ENCODE assay signal across 1 cellular context in genomic region chr11:118571584-118572074, GRCh38.
TF ChIP-seq lines count a peak whose summit lies in the region.

No MANE protein-coding gene starts in this region.

TF ChIP-seq in GM12878, 131 proteins besides CTCF, POLR2A, EP300 and RAD21:
- TF ChIP-seq BHLHE40 (IDR thresholded peaks at IDR 0.05; ENCODE audit: borderline replicate concordance in 1 of 2, low read depth in 2 of 2, low read length in 1 of 2) (peak in 1 of 2 experiments; percentile 44; a peak in 1 of 4 replicates), IKZF1 (conservative IDR thresholded peaks at IDR 0.05) (0 out of 2 replicates have a peak, but pooled peaks have one; percentile 1), SMARCA5 (IDR thresholded peaks at IDR 0.05) (0 out of 2 replicates have a peak, but pooled peaks have one; percentile 48)
- TF ChIP-seq, protein P1, sequence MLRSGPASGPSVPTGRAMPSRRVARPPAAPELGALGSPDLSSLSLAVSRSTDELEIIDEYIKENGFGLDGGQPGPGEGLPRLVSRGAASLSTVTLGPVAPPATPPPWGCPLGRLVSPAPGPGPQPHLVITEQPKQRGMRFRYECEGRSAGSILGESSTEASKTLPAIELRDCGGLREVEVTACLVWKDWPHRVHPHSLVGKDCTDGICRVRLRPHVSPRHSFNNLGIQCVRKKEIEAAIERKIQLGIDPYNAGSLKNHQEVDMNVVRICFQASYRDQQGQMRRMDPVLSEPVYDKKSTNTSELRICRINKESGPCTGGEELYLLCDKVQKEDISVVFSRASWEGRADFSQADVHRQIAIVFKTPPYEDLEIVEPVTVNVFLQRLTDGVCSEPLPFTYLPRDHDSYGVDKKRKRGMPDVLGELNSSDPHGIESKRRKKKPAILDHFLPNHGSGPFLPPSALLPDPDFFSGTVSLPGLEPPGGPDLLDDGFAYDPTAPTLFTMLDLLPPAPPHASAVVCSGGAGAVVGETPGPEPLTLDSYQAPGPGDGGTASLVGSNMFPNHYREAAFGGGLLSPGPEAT (IDR thresholded peaks at IDR 0.05; ENCODE audit: low read depth) = 0 out of 2 replicates have a peak, but pooled peaks have one; percentile 20
